ENCODE assay signal across 12 cellular contexts in genomic region chr2:226048625-226049024, GRCh38.
DNase-seq lines count a peak whose midpoint lies in the region; ATAC-seq and TF ChIP-seq lines count a peak whose summit lies in the region.
"Had no signal": no experiment of that assay in that cellular context is flagged by ENCODE, and none has a peak within 500 bp of the region (broad histone marks: within the 10 kb centered on the region; RNA-seq: fewer than 3 reads in every experiment).

No MANE protein-coding gene starts in this region.

- no peaks in the 10 kb centered on the region for H3K36me3 ChIP-seq in GM23248 (ENCODE audit: low read depth)
- no peaks in the 10 kb centered on the region for H3K36me3 ChIP-seq in RWPE2 (ENCODE audit: low read depth)
- no peaks in the 10 kb centered on the region for H3K36me3 ChIP-seq in vagina

- H3K4me2 ChIP-seq in GM23248 (ENCODE audit: unreplicated experiment): no peak overlapping the region

- H3K9me3 ChIP-seq in GM23248 (ENCODE audit: low read depth) (no peaks in the 10 kb centered on the region), RWPE2 (ENCODE audit: severe bottlenecking) (no peaks in the 10 kb centered on the region), vagina (no peaks in the 10 kb centered on the region)

- H3K4me1 ChIP-seq in GM23248 (ENCODE audit: insufficient read depth): no peaks in the 10 kb centered on the region
- peaks cover 18% of the 10 kb centered on the region for H3K4me1 ChIP-seq in RWPE2 (ENCODE audit: insufficient read depth, poor library complexity, severe bottlenecking)
- no peaks in the 10 kb centered on the region for H3K4me1 ChIP-seq in vagina

- no peaks in the 10 kb centered on the region for H4K20me1 ChIP-seq in GM23248 (ENCODE audit: insufficient read depth)

- H3K27me3 ChIP-seq in GM23248 (replicated peaks; ENCODE audit: insufficient read depth) (no peaks in the 10 kb centered on the region), RWPE2 (ENCODE audit: insufficient read depth, poor library complexity, severe bottlenecking) (no peaks in the 10 kb centered on the region), vagina (no peaks in the 10 kb centered on the region)

- 51 to 55% methylated on average over 4 of the region's 4 CpGs for WGBS in GM23248 (ENCODE audit: low coverage in 1 of 2, low lambda C conversion rate in 2 of 2, missing lambda C conversion rate in 2 of 2), 2 experiments

- intact Hi-C loops in vagina (cut with DNase I): no loop called here

- DNase-seq in GM23248 (peak; percentile 27), RWPE2 (ENCODE audit: low spot score) (no peak), fibroblast of mammary gland (ENCODE audit: low read depth) (peak; percentile 69), non-pigmented ciliary epithelial cell (ENCODE audit: low read depth) (peak; percentile 65), vagina (ENCODE audit: extremely low spot score in 2 of 2) (no peak), NCI-H2196 treated with DMSO at 0.1 percent for 48 hours (lab: John Stamatoyannopoulos, UW; ENCODE audit: unreplicated experiment) (no peak), CD1c-positive myeloid dendritic cell (ENCODE audit: extremely low spot score) (no peak), left lobe of liver (ENCODE audit: low spot score) (no peak)
- DNase-seq: activated B cell treated with CpG ODN at 0.5 μM for 24 hours; activated naive CD4-positive, alpha-beta T cell treated with Interleukin-2 at 50 U/mL for 16 hours had no signal

- no peaks in the 10 kb centered on the region for H3F3A ChIP-seq in GM23248 (ENCODE audit: insufficient read depth)

- no peak for TF ChIP-seq POLR2A in vagina (IDR thresholded peaks at IDR 0.05)

- in situ Hi-C loops in GM23248 (cut with MboI): no loop called here

- peak; percentile 98 for ATAC-seq in RWPE2 (ENCODE audit: low read depth)
- no peak for ATAC-seq in left lobe of liver
- ATAC-seq: stimulated activated memory B cell treated with anti-CD40 and anti-IgM and Interleukin-4, amounts not matched to agents 10 μg/mL and 1 μg/mL and 100 μg/mL, for 72 hours had no signal

- TF ChIP-seq CTCF in RWPE2 (IDR thresholded peaks at IDR 0.05; ENCODE audit: poor library complexity, severe bottlenecking) (no peak), fibroblast of mammary gland (conservative IDR thresholded peaks at IDR 0.05; ENCODE audit: control insufficient read depth, insufficient read depth, low read depth, low read length) (no peak), vagina (IDR thresholded peaks at IDR 0.05) (no peak)

- H2AFZ ChIP-seq in GM23248: no peak overlapping the region

- no peaks in the 10 kb centered on the region for H3K9me2 ChIP-seq in GM23248 (ENCODE audit: insufficient read depth)

- H3K4me3 ChIP-seq in GM23248: no peak overlapping the region
- no peak overlapping the region for H3K4me3 ChIP-seq in RWPE2 (ENCODE audit: severe bottlenecking)
- H3K4me3 ChIP-seq in fibroblast of mammary gland (ENCODE audit: control insufficient read depth, low read depth, low read length): no peak overlapping the region
- H3K4me3 ChIP-seq in vagina: no peak overlapping the region
- H3K4me3 ChIP-seq: lung had no signal

- H3K79me2 ChIP-seq in GM23248 (ENCODE audit: insufficient read depth): no peaks in the 10 kb centered on the region

- H3K27ac ChIP-seq in GM23248 (no peak overlapping the region), RWPE2 (ENCODE audit: poor library complexity, severe bottlenecking) (peak overlapping the region; percentile 32), vagina (no peak overlapping the region)

- H3K9ac ChIP-seq in GM23248: no peak overlapping the region

Comparison
In these comparisons a context has a peak if more than half of its experiments do, and no peak if none do; other contexts are left out.
1. DNase-seq: peak in GM23248 (single experiment), fibroblast of mammary gland (single experiment) and non-pigmented ciliary epithelial cell (single experiment); none in RWPE2 (single experiment), vagina (0 of 2), NCI-H2196 treated with DMSO at 0.1 percent for 48 hours (single experiment), CD1c-positive myeloid dendritic cell (single experiment) and left lobe of liver (single experiment).